ENCODE assay signal across 11 cellular contexts in genomic region chr1:26961826-26962225, GRCh38. TPM values are rescaled to one million over a fixed set of nuclear protein-coding genes. Genes with fewer than 3 reads are reported as not detected.
DNase-seq lines count a peak whose midpoint lies in the region; ATAC-seq, FAIRE-seq and TF ChIP-seq lines count a peak whose summit lies in the region.
"Had no signal": no experiment of that assay in that cellular context is flagged by ENCODE, and none has a peak within 500 bp of the region (broad histone marks: within the 10 kb centered on the region; RNA-seq: fewer than 3 reads in every experiment).

No MANE protein-coding gene starts in this region.

- H3K4me3 Mint-ChIP-seq in astrocyte (ENCODE audit: unreplicated experiment), result no peak overlapping the region

- no peak overlapping the region for H3K27ac Mint-ChIP-seq in astrocyte (ENCODE audit: unreplicated experiment)

- no peak for TF ChIP-seq CTCF in AG09309 (IDR thresholded peaks at IDR 0.05; ENCODE audit: control insufficient read depth, insufficient read depth, low read depth, low read length, missing control alignments)
- no peak for TF ChIP-seq CTCF in astrocyte (IDR thresholded peaks at IDR 0.05; ENCODE audit: insufficient read depth, low read depth, low read length)
- TF ChIP-seq CTCF in kidney (IDR thresholded peaks at IDR 0.05; ENCODE audit: borderline replicate concordance, extremely low read depth, insufficient read depth), result no peak

- H3K9ac ChIP-seq in astrocyte (ENCODE audit: low read length) (no peak overlapping the region), kidney (ENCODE audit: low read length in 2 of 2) (no peak overlapping the region)

- no peak overlapping the region for H2AFZ ChIP-seq in astrocyte (ENCODE audit: low read depth, low read length)

- H3K36me3 ChIP-seq in astrocyte (ENCODE audit: insufficient read depth, low read length) (no peaks in the 10 kb centered on the region), kidney (ENCODE audit: control insufficient read depth in 1 of 2, insufficient read depth in 2 of 2, low read length in 2 of 2) (no peaks in the 10 kb centered on the region)
- H3K36me3 ChIP-seq: ascending aorta had no signal

- peak; percentile 57 for DNase-seq in AG09309 (ENCODE audit: low read depth)
- DNase-seq in HTR-8/SVneo (ENCODE audit: insufficient read length, low spot score), result peak; percentile 80
- DNase-seq in astrocyte (ENCODE audit: low read depth), result peak; percentile 85
- DNase-seq in hepatic stellate cell (ENCODE audit: low spot score), result peak; percentile 83
- DNase-seq in kidney, result no peak
- no peak for DNase-seq in T-helper 2 cell
- DNase-seq in LoVo (ENCODE audit: low spot score), result no peak
- DNase-seq: Calu3, hippocampal formation had no signal

- no peak for FAIRE-seq in HTR-8/SVneo (lab: Jason Lieb, UNC)
- FAIRE-seq in astrocyte (lab: Jason Lieb, UNC), result peak; percentile 65
- no peak for FAIRE-seq in kidney (lab: Jason Lieb, UNC)

- no peak overlapping the region for H3K4me2 ChIP-seq in astrocyte (ENCODE audit: low read length)

- H3K79me2 ChIP-seq in astrocyte (ENCODE audit: insufficient read depth, low read length), result no peaks in the 10 kb centered on the region

- intact Hi-C loops in kidney (cut with DNase I), result no loop called here

- H3K9me3 Mint-ChIP-seq in astrocyte (ENCODE audit: unreplicated experiment), result no peaks in the 10 kb centered on the region

- H3K27ac ChIP-seq in astrocyte (ENCODE audit: low read depth, low read length), result no peak overlapping the region
- H3K27ac ChIP-seq in kidney (ENCODE audit: low read depth in 2 of 2, low read length in 2 of 2), result no peak overlapping the region
- H3K27ac ChIP-seq: ascending aorta had no signal

- H3K27me3 Mint-ChIP-seq in astrocyte (ENCODE audit: low read depth, unreplicated experiment), result peaks cover 23% of the 10 kb centered on the region

- H3K27me3 ChIP-seq in astrocyte (ENCODE audit: insufficient read depth, low read length), result peaks cover 29% of the 10 kb centered on the region

- H3K36me3 Mint-ChIP-seq in astrocyte (ENCODE audit: low read depth, unreplicated experiment), result peaks cover 4% of the 10 kb centered on the region

- H3K4me3 ChIP-seq in AG09309 (ENCODE audit: control insufficient read depth, low read depth, low read length), result no peak overlapping the region
- H3K4me3 ChIP-seq in astrocyte (ENCODE audit: insufficient read depth, low read depth, low read length), result no peak overlapping the region
- H3K4me3 ChIP-seq in kidney (ENCODE audit: low read length in 2 of 2), result no peak overlapping the region
- H3K4me3 ChIP-seq: ascending aorta had no signal

- peaks cover 5% of the 10 kb centered on the region for H3K4me1 ChIP-seq in astrocyte (ENCODE audit: insufficient read depth, low read length)
- H3K4me1 ChIP-seq in kidney (ENCODE audit: control insufficient read depth in 1 of 2, insufficient read depth in 1 of 2, low read depth in 1 of 2, low read length in 2 of 2), result peaks cover 0 to 4% of the 10 kb centered on the region in 2 donors

- no peaks in the 10 kb centered on the region for H4K20me1 ChIP-seq in astrocyte (ENCODE audit: insufficient read depth, low read length)

- no peaks in the 10 kb centered on the region for H3K4me1 Mint-ChIP-seq in astrocyte (ENCODE audit: low read depth, unreplicated experiment)

- H3K9me3 ChIP-seq in astrocyte (ENCODE audit: insufficient read depth, low read depth, low read length) (no peaks in the 10 kb centered on the region), kidney (ENCODE audit: control insufficient read depth in 1 of 2, low read length in 2 of 2) (no peaks in the 10 kb centered on the region)
- H3K9me3 ChIP-seq: ascending aorta had no signal

- ATAC-seq in GM18520 (IDR thresholded peaks at IDR 0.05; ENCODE audit: unreplicated experiment), result no peak

RNA-seq across cellular contexts. Expression of gene KDF1, which starts 1.6 kb away (rescaled TPM):
- total RNA-seq in astrocyte, result 0.22 and 0.54 TPM in 2 replicates
- total RNA-seq in kidney, result 14.1 TPM
- polyA plus RNA-seq in kidney (ENCODE audit: insufficient read depth, low read depth, low replicate concordance), result 19.3 TPM
- total RNA-seq: ascending aorta had no signal

RNA-seq across cellular contexts. Expression of gene TRNP1, which starts 31.7 kb away (rescaled TPM):
- total RNA-seq in astrocyte (16.4 and 19.2 TPM in 2 replicates), kidney (38.3 TPM)
- 33.0 TPM for polyA plus RNA-seq in kidney (ENCODE audit: insufficient read depth, low read depth, low replicate concordance)

RNA-seq across cellular contexts. Expression of gene NUDC, which starts 40.3 kb away (rescaled TPM):
- total RNA-seq in astrocyte (70.2 and 71.6 TPM in 2 replicates), kidney (61.5 TPM)
- polyA plus RNA-seq in kidney (ENCODE audit: insufficient read depth, low read depth, low replicate concordance), result 112 TPM

RNA-seq across cellular contexts. Expression of gene NR0B2, which starts 48.1 kb away (rescaled TPM):
- total RNA-seq in astrocyte (not detected in 2 replicates), kidney (0.79 TPM)
- 16.5 TPM for polyA plus RNA-seq in kidney (ENCODE audit: insufficient read depth, low read depth, low replicate concordance)
- total RNA-seq: ascending aorta, Calu3 had no signal

RNA-seq across cellular contexts. Expression of gene TENT5B, which starts 50.8 kb away (rescaled TPM):
- total RNA-seq in astrocyte (5.9 and 9.8 TPM in 2 replicates), kidney (10.2 TPM)
- 12.6 TPM for polyA plus RNA-seq in kidney (ENCODE audit: insufficient read depth, low read depth, low replicate concordance)

Comparison
In these comparisons a context has a peak if more than half of its experiments do, and no peak if none do; other contexts are left out.
1. DNase-seq: peak in AG09309 (single experiment), HTR-8/SVneo (single experiment), astrocyte (single experiment) and hepatic stellate cell (single experiment); none in kidney (single experiment), T-helper 2 cell (0 of 5) and LoVo (single experiment).